ENCODE assay signal across 8 cellular contexts in genomic region chr3:49722896-49723295, GRCh38. TPM values are rescaled to one million over a fixed set of nuclear protein-coding genes. Genes with fewer than 3 reads are reported as not detected.
DNase-seq lines count a peak whose midpoint lies in the region; ATAC-seq, FAIRE-seq and TF ChIP-seq lines count a peak whose summit lies in the region.

No MANE protein-coding gene starts in this region.

- FAIRE-seq in GM19239 (lab: Jason Lieb, UNC): no peak

- no peak for ATAC-seq in activated T-helper 17 cell treated with anti-CD3 and anti-CD28 coated beads, Interleukin-2, amount 50 U/mL, for 72 hours (replicated peaks)
- ATAC-seq in stimulated activated effector memory CD8-positive, alpha-beta T cell treated with anti-CD3 and anti-CD28 coated beads, Interleukin-12 subunit alpha, Interleukin-12 subunit beta, amount 100 ng/mL, for 72 hours: no peak

- peak overlapping the region; percentile 87; the same call in 1 of the 2 replicates for H3K27ac ChIP-seq in HEK293 (ENCODE audit: extremely low read depth, low read depth, low read length)

- POLR2A ChIA-PET in HEK293 (lab: Yijun Ruan, JAX): interaction anchor here (0.5 to 1.7 kb wide), 5 partner anchors 8 to 586 kb away, joined by 3 to 9 read pairs (median 4); no protein-coding TSS in a partner anchor

- no peak for DNase-seq in stimulated activated effector memory CD8-positive, alpha-beta T cell treated with anti-CD3 and anti-CD28 coated beads, Interleukin-12 subunit alpha, Interleukin-12 subunit beta, amount 100 ng/mL, for 72 hours (ENCODE audit: low spot score in 2 of 2)
- no peak for DNase-seq in GDM1 (lab: John Stamatoyannopoulos, UW)
- DNase-seq in GM19239 (ENCODE audit: insufficient read length, low spot score): no peak
- no peak for DNase-seq in activated CD4-positive, alpha-beta T cell treated with anti-CD3 and anti-CD28 coated beads for 1 hour
- no peak for DNase-seq in activated effector memory CD4-positive, alpha-beta T cell treated with Interleukin-2 at 50 U/mL for 16 hours

- H3K4me3 Mint-ChIP-seq in activated T-helper 17 cell treated with anti-CD3 and anti-CD28 coated beads, Interleukin-2, amount 50 U/mL, for 72 hours: peak overlapping the region; percentile 95
- H3K4me3 Mint-ChIP-seq in stimulated activated effector memory CD8-positive, alpha-beta T cell treated with anti-CD3 and anti-CD28 coated beads, Interleukin-12 subunit alpha, Interleukin-12 subunit beta, amount 100 ng/mL, for 72 hours: peak overlapping the region; percentile 91

- H3K36me3 ChIP-seq in HEK293 (ENCODE audit: control insufficient read depth in 2 of 2, insufficient read depth in 1 of 2, low read length in 2 of 2): peaks cover 0 to 77% of the 10 kb centered on the region in 2 experiments; a peak in 1 of 3 replicates
- H3K36me3 ChIP-seq in iPS-15b (ENCODE audit: control insufficient read depth, insufficient read depth, low read length): peaks cover 38% of the 10 kb centered on the region

- H3K4me1 Mint-ChIP-seq in activated T-helper 17 cell treated with anti-CD3 and anti-CD28 coated beads, Interleukin-2, amount 50 U/mL, for 72 hours: peaks cover 8% of the 10 kb centered on the region
- H3K4me1 Mint-ChIP-seq in stimulated activated effector memory CD8-positive, alpha-beta T cell treated with anti-CD3 and anti-CD28 coated beads, Interleukin-12 subunit alpha, Interleukin-12 subunit beta, amount 100 ng/mL, for 72 hours: peaks cover 55% of the 10 kb centered on the region

- no peak for TF ChIP-seq CTCF in HEK293 (tag by site-specific recombination; IDR thresholded peaks at IDR 0.05)

- peak overlapping the region; percentile 90 for H3K4me3 ChIP-seq in HEK293 (ENCODE audit: low read depth, low read length)
- H3K4me3 ChIP-seq in iPS-15b (ENCODE audit: low read depth, low read length): peak overlapping the region; percentile 96

- H3K9ac ChIP-seq in iPS-15b (ENCODE audit: low read depth, low read length): peak overlapping the region; percentile 91

- CTCF ChIA-PET in HEK293 (lab: Yijun Ruan, JAX): interaction anchor here (0.6 to 0.7 kb wide), 2 partner anchors 13 to 184 kb away, joined by 3 read pairs; no protein-coding TSS in a partner anchor

- peaks cover 53% of the 10 kb centered on the region for H3K36me3 Mint-ChIP-seq in activated T-helper 17 cell treated with anti-CD3 and anti-CD28 coated beads, Interleukin-2, amount 50 U/mL, for 72 hours (ENCODE audit: low read depth)
- H3K36me3 Mint-ChIP-seq in stimulated activated effector memory CD8-positive, alpha-beta T cell treated with anti-CD3 and anti-CD28 coated beads, Interleukin-12 subunit alpha, Interleukin-12 subunit beta, amount 100 ng/mL, for 72 hours: peaks cover 66% of the 10 kb centered on the region

- H3K27me3 Mint-ChIP-seq in activated T-helper 17 cell treated with anti-CD3 and anti-CD28 coated beads, Interleukin-2, amount 50 U/mL, for 72 hours: no peaks in the 10 kb centered on the region

- H3K9me3 Mint-ChIP-seq in activated T-helper 17 cell treated with anti-CD3 and anti-CD28 coated beads, Interleukin-2, amount 50 U/mL, for 72 hours: no peaks in the 10 kb centered on the region
- no peaks in the 10 kb centered on the region for H3K9me3 Mint-ChIP-seq in stimulated activated effector memory CD8-positive, alpha-beta T cell treated with anti-CD3 and anti-CD28 coated beads, Interleukin-12 subunit alpha, Interleukin-12 subunit beta, amount 100 ng/mL, for 72 hours

- no peaks in the 10 kb centered on the region for H3K4me1 ChIP-seq in HEK293 (ENCODE audit: control insufficient read depth, insufficient read depth, low read length)
- peaks cover 2% of the 10 kb centered on the region for H3K4me1 ChIP-seq in iPS-15b (ENCODE audit: control insufficient read depth, insufficient read depth, low read length)

- no peaks in the 10 kb centered on the region for H3K27me3 ChIP-seq in iPS-15b (ENCODE audit: control insufficient read depth, insufficient read depth, low read length)

- H3K27ac Mint-ChIP-seq in activated T-helper 17 cell treated with anti-CD3 and anti-CD28 coated beads, Interleukin-2, amount 50 U/mL, for 72 hours: peak overlapping the region; percentile 96
- peak overlapping the region; percentile 98 for H3K27ac Mint-ChIP-seq in stimulated activated effector memory CD8-positive, alpha-beta T cell treated with anti-CD3 and anti-CD28 coated beads, Interleukin-12 subunit alpha, Interleukin-12 subunit beta, amount 100 ng/mL, for 72 hours

- no peaks in the 10 kb centered on the region for H3K9me3 ChIP-seq in HEK293 (ENCODE audit: control insufficient read depth, insufficient read depth, low read depth, low read length)
- H3K9me3 ChIP-seq in iPS-15b (ENCODE audit: control insufficient read depth, insufficient read depth, low read length): no peaks in the 10 kb centered on the region

TF ChIP-seq in HEK293, 187 proteins besides CTCF, POLR2A, EP300 and RAD21:
- TF ChIP-seq ZNF114 (tag by site-specific recombination; IDR thresholded peaks at IDR 0.05) (no peak), BCL11B (tag by site-specific recombination; IDR thresholded peaks at IDR 0.05; ENCODE audit: low read depth) (0 out of 2 replicates have a peak, but pooled peaks have one; percentile 14), ZSCAN18 (tag by site-specific recombination; IDR thresholded peaks at IDR 0.05) (no peak), ZNF174 (tag by site-specific recombination; IDR thresholded peaks at IDR 0.05) (no peak)

RNA-seq across cellular contexts. Expression of gene GMPPB, which starts 0.9 kb away (rescaled TPM):
- total RNA-seq in activated T-helper 17 cell treated with anti-CD3 and anti-CD28 coated beads, Interleukin-2, amount 50 U/mL, for 72 hours: 10 to 100 TPM; 22.4 to 38.7 TPM

RNA-seq across cellular contexts. Expression of gene AMIGO3, which starts 3.4 kb away (rescaled TPM):
- total RNA-seq in activated T-helper 17 cell treated with anti-CD3 and anti-CD28 coated beads, Interleukin-2, amount 50 U/mL, for 72 hours: under 1 TPM in 1 of 2 donors, not detected in 1; 0.29 TPM

RNA-seq across cellular contexts. Expression of gene RNF123, which starts 33.5 kb away (rescaled TPM):
- 10 to 100 TPM; 22.8 to 44.5 TPM for total RNA-seq in activated T-helper 17 cell treated with anti-CD3 and anti-CD28 coated beads, Interleukin-2, amount 50 U/mL, for 72 hours

RNA-seq across cellular contexts. Expression of gene MST1, which starts 33.6 kb away (rescaled TPM):
- total RNA-seq in activated T-helper 17 cell treated with anti-CD3 and anti-CD28 coated beads, Interleukin-2, amount 50 U/mL, for 72 hours: 10 to 100 TPM in 1 of 2 donors, 1 to 10 TPM in 1; 8.4 to 28.2 TPM

RNA-seq across cellular contexts. Expression of gene APEH, which starts 48.7 kb away (rescaled TPM):
- total RNA-seq in activated T-helper 17 cell treated with anti-CD3 and anti-CD28 coated beads, Interleukin-2, amount 50 U/mL, for 72 hours: 100 to 1,000 TPM in 1 of 2 donors, 10 to 100 TPM in 1; 88.6 to 184 TPM
